In the genomic region with DNA sequence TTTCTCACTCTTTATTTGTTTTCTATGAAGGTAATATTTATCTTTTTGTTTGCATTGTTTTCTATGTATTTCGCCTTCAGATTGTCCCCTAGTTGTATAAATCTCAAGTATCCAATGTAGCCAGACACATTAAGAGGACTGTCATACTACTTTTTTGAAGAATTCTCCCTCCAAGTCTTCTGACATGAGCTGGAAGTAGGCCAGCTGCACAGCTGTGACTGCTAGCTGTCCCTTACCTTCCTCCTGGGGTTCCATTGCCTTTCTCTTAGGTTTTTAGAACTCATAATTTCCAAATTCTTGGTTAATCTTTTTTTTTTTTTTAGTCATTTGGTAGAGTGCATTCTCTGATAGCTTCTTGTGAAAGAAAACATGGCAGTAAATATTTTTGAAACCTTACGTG, we compare ENCODE assay signal across 18 cellular contexts. TPM values are rescaled to one million over a fixed set of nuclear protein-coding genes. Genes with fewer than 3 reads are reported as not detected.
A peak's percentile ranks its signal among the peaks of the same experiment; 100 is the strongest.
DNase-seq lines count a peak whose midpoint lies in the region; ATAC-seq and TF ChIP-seq lines count a peak whose summit lies in the region.
"Had no signal": no experiment of that assay in that cellular context is flagged by ENCODE, and none has a peak within 500 bp of the region (broad histone marks: within the 10 kb centered on the region; RNA-seq: fewer than 3 reads in every experiment).

No MANE protein-coding gene starts in this region.

- H3K36me3 ChIP-seq in heart left ventricle (peaks cover 0 to 72% (median 60%) of the 10 kb centered on the region in 9 donors), uterus (no peaks in the 10 kb centered on the region)

- H3K9me3 ChIP-seq in heart left ventricle (no peaks in the 10 kb centered on the region), uterus (no peaks in the 10 kb centered on the region)
- H3K9me3 ChIP-seq: BE2C, BLaER1 had no signal

- no peaks in the 10 kb centered on the region for H3K4me1 Mint-ChIP-seq in activated T-helper 17 cell treated with anti-CD3 and anti-CD28 coated beads, Interleukin-2, amount 50 U/mL, for 72 hours
- H3K4me1 Mint-ChIP-seq in stimulated activated naive B cell treated with anti-CD40 and anti-IgM and Interleukin-4, amounts not matched to agents 10 μg/mL and 1 μg/mL and 100 μg/mL, for 72 hours = no peaks in the 10 kb centered on the region

- 94 to 98% (median 98%) methylated on average over 2 of the region's 2 CpGs for WGBS in heart left ventricle, 4 donors

- peak overlapping the region; percentile 51 for H3K27ac Mint-ChIP-seq in activated T-helper 17 cell treated with anti-CD3 and anti-CD28 coated beads, Interleukin-2, amount 50 U/mL, for 72 hours
- H3K27ac Mint-ChIP-seq in stimulated activated naive B cell treated with anti-CD40 and anti-IgM and Interleukin-4, amounts not matched to agents 10 μg/mL and 1 μg/mL and 100 μg/mL, for 72 hours = peak overlapping the region; percentile 33
- H3K27ac Mint-ChIP-seq: CD4-positive, alpha-beta memory T cell; CD4-positive, CD25-positive, alpha-beta regulatory T cell; CD8-positive, alpha-beta memory T cell had no signal

- peaks cover 0 to 24% (median 5%) of the 10 kb centered on the region in 12 donors for H3K4me1 ChIP-seq in heart left ventricle
- no peaks in the 10 kb centered on the region for H3K4me1 ChIP-seq in uterus
- H3K4me1 ChIP-seq: BLaER1 had no signal

- H3K27me3 ChIP-seq in heart left ventricle (no peaks in the 10 kb centered on the region), uterus (no peaks in the 10 kb centered on the region)
- H3K27me3 ChIP-seq: BE2C, BLaER1 had no signal

- H3K9me3 Mint-ChIP-seq in activated T-helper 17 cell treated with anti-CD3 and anti-CD28 coated beads, Interleukin-2, amount 50 U/mL, for 72 hours = no peaks in the 10 kb centered on the region
- no peaks in the 10 kb centered on the region for H3K9me3 Mint-ChIP-seq in stimulated activated naive B cell treated with anti-CD40 and anti-IgM and Interleukin-4, amounts not matched to agents 10 μg/mL and 1 μg/mL and 100 μg/mL, for 72 hours
- H3K9me3 Mint-ChIP-seq: CD4-positive, alpha-beta memory T cell; CD4-positive, CD25-positive, alpha-beta regulatory T cell; CD8-positive, alpha-beta memory T cell had no signal

- H3K4me3 ChIP-seq in heart left ventricle (no peak overlapping the region), uterus (no peak overlapping the region)
- H3K4me3 ChIP-seq: BLaER1 had no signal

- peaks cover 12% of the 10 kb centered on the region for H3K36me3 Mint-ChIP-seq in activated T-helper 17 cell treated with anti-CD3 and anti-CD28 coated beads, Interleukin-2, amount 50 U/mL, for 72 hours (ENCODE audit: low read depth)
- H3K36me3 Mint-ChIP-seq in stimulated activated naive B cell treated with anti-CD40 and anti-IgM and Interleukin-4, amounts not matched to agents 10 μg/mL and 1 μg/mL and 100 μg/mL, for 72 hours = peaks cover 32 to 35% of the 10 kb centered on the region in 2 donors

- ATAC-seq in left ventricle myocardium superior (no peak), heart left ventricle (no peak), HG03354 (IDR thresholded peaks at IDR 0.05; ENCODE audit: poor library complexity, severe bottlenecking, unreplicated experiment) (no peak)
- no peak for ATAC-seq in activated T-helper 17 cell treated with anti-CD3 and anti-CD28 coated beads, Interleukin-2, amount 50 U/mL, for 72 hours (replicated peaks)
- ATAC-seq in stimulated activated naive B cell treated with anti-CD40 and anti-IgM and Interleukin-4, amounts not matched to agents 10 μg/mL and 1 μg/mL and 100 μg/mL, for 72 hours (replicated peaks) = no peak

- intact Hi-C loops in left ventricle myocardium superior (cut with micrococcal nuclease) = no loop called here
- intact Hi-C loops in heart left ventricle (cut with DNase I) = no loop called here
- intact Hi-C loops in uterus (cut with DNase I; ENCODE audit: low total_unique reads) = no loop called here

- TF ChIP-seq POLR2A in heart left ventricle (IDR thresholded peaks at IDR 0.05) = no peak
- TF ChIP-seq POLR2A in uterus (IDR thresholded peaks at IDR 0.05) = no peak

- H3K27ac ChIP-seq in heart left ventricle (no peak overlapping the region), uterus (no peak overlapping the region)
- H3K27ac ChIP-seq: BLaER1 had no signal

- TF ChIP-seq CTCF in heart left ventricle (IDR thresholded peaks at IDR 0.05) (no peak), uterus (IDR thresholded peaks at IDR 0.05) (no peak)

- H3K27me3 Mint-ChIP-seq in activated T-helper 17 cell treated with anti-CD3 and anti-CD28 coated beads, Interleukin-2, amount 50 U/mL, for 72 hours = no peaks in the 10 kb centered on the region
- no peaks in the 10 kb centered on the region for H3K27me3 Mint-ChIP-seq in stimulated activated naive B cell treated with anti-CD40 and anti-IgM and Interleukin-4, amounts not matched to agents 10 μg/mL and 1 μg/mL and 100 μg/mL, for 72 hours
- H3K27me3 Mint-ChIP-seq: CD4-positive, alpha-beta memory T cell; CD4-positive, CD25-positive, alpha-beta regulatory T cell; CD8-positive, alpha-beta memory T cell had no signal

- no peak overlapping the region for H3K4me3 Mint-ChIP-seq in activated T-helper 17 cell treated with anti-CD3 and anti-CD28 coated beads, Interleukin-2, amount 50 U/mL, for 72 hours
- H3K4me3 Mint-ChIP-seq in stimulated activated naive B cell treated with anti-CD40 and anti-IgM and Interleukin-4, amounts not matched to agents 10 μg/mL and 1 μg/mL and 100 μg/mL, for 72 hours = no peak overlapping the region
- H3K4me3 Mint-ChIP-seq: CD14-positive monocyte; CD4-positive, alpha-beta memory T cell; CD4-positive, CD25-positive, alpha-beta regulatory T cell; CD8-positive, alpha-beta memory T cell had no signal

- DNase-seq in left ventricle myocardium superior (peak; percentile 29), heart left ventricle (no peak), uterus (no peak)
- no peak for DNase-seq in stimulated activated naive B cell treated with anti-CD40 and anti-IgM and Interleukin-4, amounts not matched to agents 10 μg/mL and 1 μg/mL and 100 μg/mL, for 72 hours
- DNase-seq: 8988T; ACHN; BE2C; C1 segment of cervical spinal cord; CD4-positive, alpha-beta memory T cell; CD4-positive, CD25-positive, alpha-beta regulatory T cell; CD8-positive, alpha-beta memory T cell; COR-L47; DMS79 treated with DMSO at 0.1 percent for 48 hours; GF-D8 had no signal

RNA-seq across cellular contexts. Expression of a gene that starts 46.2 kb away (rescaled TPM):
- total RNA-seq in left ventricle myocardium superior = 52.7 TPM
- total RNA-seq in heart left ventricle = 10 to 100 TPM; 30.8 to 84.2 (median 51.4) TPM
- 10 to 100 TPM; 11.8 to 12.8 TPM for polyA plus RNA-seq in heart left ventricle
- 10 to 100 TPM; 52.3 to 94.6 TPM for total RNA-seq in activated T-helper 17 cell treated with anti-CD3 and anti-CD28 coated beads, Interleukin-2, amount 50 U/mL, for 72 hours
- 10 to 100 TPM; 19.0 to 78.1 (median 47.5) TPM for total RNA-seq in uterus
